In genomic region chr14:89695846-89696245, GRCh38 we compare ENCODE assay signal across 28 cellular contexts.
"Had no signal": no experiment of that assay in that cellular context is flagged by ENCODE, and none has a peak within 500 bp of the region (broad histone marks: within the 10 kb centered on the region; RNA-seq: fewer than 3 reads in every experiment).

No MANE protein-coding gene starts in this region.

- H3K9me3 Mint-ChIP-seq: neural crest cell had no signal

- H3K27me3 Mint-ChIP-seq: naive thymus-derived CD8-positive, alpha-beta T cell; progenitor cell of endocrine pancreas; stimulated activated naive B cell treated with anti-CD40 and anti-IgM and Interleukin-4, amounts not matched to agents 10 μg/mL and 1 μg/mL and 100 μg/mL, for 72 hours had no signal

- H3K9me3 ChIP-seq: heart right ventricle, left lung, lower lobe of right lung, mucosa of descending colon, right atrium auricular region, right lobe of liver, stomach, testis, thyroid gland, transverse colon, upper lobe of right lung had no signal

- H3K36me3 Mint-ChIP-seq: naive thymus-derived CD8-positive, alpha-beta T cell had no signal

- H3K4me3 ChIP-seq: heart right ventricle, hepatocyte, left lung, lower lobe of right lung, mucosa of descending colon, right atrium auricular region, right lobe of liver, smooth muscle cell, stomach, testis, thyroid gland, transverse colon, upper lobe of right lung had no signal

- ATAC-seq: heart right ventricle; left colon; left lung; lower lobe of right lung; mucosa of descending colon; naive thymus-derived CD8-positive, alpha-beta T cell; right lobe of liver; stimulated activated naive B cell treated with anti-CD40 and anti-IgM and Interleukin-4, amounts not matched to agents 10 μg/mL and 1 μg/mL and 100 μg/mL, for 72 hours; stimulated activated naive CD8-positive, alpha-beta T cell treated with anti-CD3 and anti-CD28 coated beads, Interleukin-15, Interleukin-2, amounts not matched to agents 100 U/mL and 50 U/mL, for 24 hours; upper lobe of right lung had no signal

- H3K27ac Mint-ChIP-seq: nephron; progenitor cell of endocrine pancreas; stimulated activated naive B cell treated with anti-CD40 and anti-IgM and Interleukin-4, amounts not matched to agents 10 μg/mL and 1 μg/mL and 100 μg/mL, for 72 hours had no signal

- H3K4me3 Mint-ChIP-seq: naive thymus-derived CD8-positive, alpha-beta T cell; nephron; neural crest cell; stimulated activated naive B cell treated with anti-CD40 and anti-IgM and Interleukin-4, amounts not matched to agents 10 μg/mL and 1 μg/mL and 100 μg/mL, for 72 hours had no signal

- H3K27me3 ChIP-seq: heart right ventricle, hepatocyte, left lung, right atrium auricular region, right lobe of liver, stomach, testis, thyroid gland, transverse colon, upper lobe of right lung had no signal

- H3K4me2 ChIP-seq: hepatocyte, smooth muscle cell had no signal

- H3K27ac ChIP-seq: heart right ventricle, hepatocyte, left lung, lower lobe of right lung, right atrium auricular region, right lobe of liver, stomach, testis, thyroid gland, transverse colon, upper lobe of right lung had no signal

- H3K79me2 ChIP-seq: hepatocyte had no signal

- DNase-seq: heart right ventricle; kidney; left colon; left lung; lower lobe of right lung; mammary epithelial cell; mesendoderm; midbrain; mucosa of descending colon; naive thymus-derived CD8-positive, alpha-beta T cell; occipital lobe; right lobe of liver; stimulated activated CD4-positive, alpha-beta T cell treated with anti-CD3 and anti-CD28 coated beads, Interleukin-1b, Interleukin-23, amount 100 ng/mL, for 48 hours; stimulated activated CD4-positive, alpha-beta T cell treated with anti-CD3 and anti-CD28 coated beads, Interleukin-2, amount 100 ng/mL, for 48 hours; stimulated activated CD4-positive, alpha-beta T cell treated with anti-CD3 and anti-CD28 coated beads, Interleukin-4, amount 100 ng/mL, for 4 hours; stimulated activated naive B cell treated with anti-CD40 and anti-IgM and Interleukin-4, amounts not matched to agents 10 μg/mL and 1 μg/mL and 100 μg/mL, for 72 hours; stimulated activated naive CD8-positive, alpha-beta T cell treated with anti-CD3 and anti-CD28 coated beads, Interleukin-15, Interleukin-2, amounts not matched to agents 100 U/mL and 50 U/mL, for 24 hours; stomach; testis; thyroid gland; transverse colon; upper lobe of right lung had no signal

- H3K4me1 ChIP-seq: lower lobe of right lung, testis, upper lobe of right lung had no signal

- H2AFZ ChIP-seq: hepatocyte had no signal

- H3K36me3 ChIP-seq: heart right ventricle, left lung, lower lobe of right lung, right atrium auricular region, right lobe of liver, stomach, thyroid gland, transverse colon, upper lobe of right lung had no signal
